24 cellular contexts compared by ENCODE assay signal in the genomic region with DNA sequence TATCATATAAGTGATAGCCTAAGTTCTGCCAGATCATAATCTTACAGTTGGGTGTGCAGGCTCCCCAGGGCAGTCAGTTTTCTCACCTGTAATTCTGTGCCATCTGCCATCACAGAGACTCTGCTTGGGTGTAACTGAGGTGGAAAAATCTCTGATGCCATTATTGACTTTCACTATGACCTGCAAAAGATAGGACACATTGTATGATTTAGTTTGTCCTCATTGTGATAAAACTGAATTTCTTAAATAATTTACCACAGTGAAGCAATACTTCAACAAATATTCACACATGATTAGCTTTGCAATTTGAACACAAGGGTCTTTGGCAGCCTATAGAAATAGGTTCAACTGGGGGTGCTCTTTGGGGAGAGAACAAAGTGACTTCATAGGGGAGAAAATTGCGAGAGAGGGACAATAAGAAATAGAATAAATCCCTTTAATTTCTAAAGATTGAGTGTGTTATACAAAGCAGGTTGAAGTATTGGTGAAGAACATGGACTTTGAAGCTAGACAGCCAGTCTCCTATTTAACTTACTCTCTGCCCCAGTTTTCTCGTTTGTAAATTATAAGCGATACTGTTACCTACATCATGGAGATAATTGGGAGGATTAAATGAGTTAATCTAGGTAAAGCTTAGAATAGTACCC.
"Had no signal": no experiment of that assay in that cellular context is flagged by ENCODE, and none has a peak within 500 bp of the region (broad histone marks: within the 10 kb centered on the region; RNA-seq: fewer than 3 reads in every experiment).

No MANE protein-coding gene starts in this region.

- H3K9me3 Mint-ChIP-seq: immature natural killer cell; mesothelial cell of epicardium; naive B cell; natural killer cell treated with Interleukin-12 subunit alpha and Interleukin-12 subunit beta and Interleukin-15 and Interleukin-18, amount 100 ng/mL, for 72 hours; neural crest cell; stimulated activated memory B cell treated with anti-CD40 and anti-IgM and Interleukin-4, amounts not matched to agents 10 μg/mL and 1 μg/mL and 100 μg/mL, for 72 hours had no signal

- H3K4me3 Mint-ChIP-seq: immature natural killer cell; mesothelial cell of epicardium; naive B cell; natural killer cell treated with Interleukin-12 subunit alpha and Interleukin-12 subunit beta and Interleukin-15 and Interleukin-18, amount 100 ng/mL, for 72 hours; neural crest cell; stimulated activated memory B cell treated with anti-CD40 and anti-IgM and Interleukin-4, amounts not matched to agents 10 μg/mL and 1 μg/mL and 100 μg/mL, for 72 hours had no signal

- H3K4me1 Mint-ChIP-seq: immature natural killer cell; mesothelial cell of epicardium; naive B cell; stimulated activated memory B cell treated with anti-CD40 and anti-IgM and Interleukin-4, amounts not matched to agents 10 μg/mL and 1 μg/mL and 100 μg/mL, for 72 hours had no signal

- H3K4me3 ChIP-seq: dorsolateral prefrontal cortex, mucosa of descending colon, pancreas, prostate gland, right atrium auricular region, sigmoid colon, thoracic aorta, tibial nerve, upper lobe of right lung, uterus had no signal

- H3K27ac ChIP-seq: neutrophil, pancreas, prostate gland, right atrium auricular region, sigmoid colon, thoracic aorta, tibial nerve, upper lobe of right lung, uterus had no signal

- H3K27ac Mint-ChIP-seq: immature natural killer cell; mesothelial cell of epicardium; natural killer cell treated with Interleukin-12 subunit alpha and Interleukin-12 subunit beta and Interleukin-15 and Interleukin-18, amount 100 ng/mL, for 72 hours; stimulated activated memory B cell treated with anti-CD40 and anti-IgM and Interleukin-4, amounts not matched to agents 10 μg/mL and 1 μg/mL and 100 μg/mL, for 72 hours had no signal

- ATAC-seq: mucosa of descending colon; natural killer cell treated with Interleukin-12 subunit alpha and Interleukin-12 subunit beta and Interleukin-15 and Interleukin-18, amount 100 ng/mL, for 72 hours; stimulated activated memory B cell treated with anti-CD40 and anti-IgM and Interleukin-4, amounts not matched to agents 10 μg/mL and 1 μg/mL and 100 μg/mL, for 72 hours; stimulated activated naive CD8-positive, alpha-beta T cell treated with anti-CD3 and anti-CD28 coated beads, Interleukin-15, Interleukin-2, amounts not matched to agents 100 U/mL and 50 U/mL, for 24 hours; upper lobe of right lung had no signal

- H3K36me3 Mint-ChIP-seq: immature natural killer cell; naive B cell; natural killer cell treated with Interleukin-12 subunit alpha and Interleukin-12 subunit beta and Interleukin-15 and Interleukin-18, amount 100 ng/mL, for 72 hours; stimulated activated memory B cell treated with anti-CD40 and anti-IgM and Interleukin-4, amounts not matched to agents 10 μg/mL and 1 μg/mL and 100 μg/mL, for 72 hours had no signal

- H3K9me3 ChIP-seq: mucosa of descending colon, neutrophil, pancreas, prostate gland, right atrium auricular region, sigmoid colon, thoracic aorta, tibial nerve, upper lobe of right lung, uterus had no signal

- DNase-seq: dorsolateral prefrontal cortex; effector CD4-positive, alpha-beta T cell; hypothalamus; immature natural killer cell; mesenchymal stem cell; mucosa of descending colon; naive B cell; pancreas; sigmoid colon; stimulated activated CD4-positive, alpha-beta T cell treated with anti-CD3 and anti-CD28 coated beads, Interleukin-2, amount 100 ng/mL, for 24 hours; stimulated activated CD4-positive, alpha-beta T cell treated with anti-CD3 and anti-CD28 coated beads, Interleukin-4, amount 100 ng/mL, for 4 hours; stimulated activated naive CD8-positive, alpha-beta T cell treated with anti-CD3 and anti-CD28 coated beads, Interleukin-15, Interleukin-2, amounts not matched to agents 100 U/mL and 50 U/mL, for 24 hours; upper lobe of right lung; uterus had no signal

- H3K4me1 ChIP-seq: pancreas, prostate gland, tibial nerve, upper lobe of right lung, uterus had no signal

- H3K36me3 ChIP-seq: neutrophil, pancreas, prostate gland, uterus had no signal

- H3K27me3 ChIP-seq: dorsolateral prefrontal cortex, neutrophil, pancreas, right atrium auricular region, sigmoid colon, tibial nerve, upper lobe of right lung, uterus had no signal

- H3K27me3 Mint-ChIP-seq: stimulated activated memory B cell treated with anti-CD40 and anti-IgM and Interleukin-4, amounts not matched to agents 10 μg/mL and 1 μg/mL and 100 μg/mL, for 72 hours had no signal

- FAIRE-seq: keratinocyte had no signal
